8 cellular contexts compared by ENCODE assay signal in the genomic region with DNA sequence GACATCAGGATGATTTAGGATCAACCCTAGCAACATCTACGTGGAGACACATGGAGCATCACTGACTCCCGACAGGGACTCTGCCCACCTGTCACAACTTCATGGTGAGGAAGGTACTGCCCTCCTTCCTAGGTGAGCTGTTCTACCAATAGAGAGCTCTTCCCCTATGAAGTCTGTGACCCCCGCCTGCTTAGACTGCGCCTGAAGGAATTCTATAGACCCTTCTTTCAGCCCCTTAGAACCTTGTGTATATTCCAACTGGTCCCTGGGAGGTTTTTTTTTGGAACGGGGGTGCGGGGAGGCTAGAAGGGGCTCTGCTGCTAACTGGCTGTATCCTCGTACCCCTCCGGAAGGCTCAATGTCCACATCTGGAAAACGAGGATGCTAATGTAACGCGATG. TPM values are rescaled to one million over a fixed set of nuclear protein-coding genes. Genes with fewer than 3 reads are reported as not detected.
DNase-seq lines count a peak whose midpoint lies in the region; ATAC-seq and TF ChIP-seq lines count a peak whose summit lies in the region.

No MANE protein-coding gene starts in this region.

- intact Hi-C loops in heart right ventricle (cut with DNase I) = loop anchor here in 9 of 10 donors (1.0 to 10.0 kb wide), 6 partner anchors 51 to 174 kb away; a partner anchor contains a TSS
- intact Hi-C loops in cardiac septum (cut with DNase I) = loop anchor here (10.0 kb wide), 1 partner anchor 359 kb away; a partner anchor contains a TSS
- intact Hi-C loops in lower lobe of right lung (cut with DNase I) = no loop called here

- ATAC-seq in heart right ventricle = no peak
- ATAC-seq in lower lobe of right lung = no peak
- no peak for ATAC-seq in HG03342 (IDR thresholded peaks at IDR 0.05; ENCODE audit: unreplicated experiment)

- H3K27me3 ChIP-seq in heart right ventricle (no peaks in the 10 kb centered on the region), lower lobe of right lung (ENCODE audit: low read depth) (no peaks in the 10 kb centered on the region)

- peaks cover 0 to 26% (median 7%) of the 10 kb centered on the region in 9 donors for H3K36me3 ChIP-seq in heart right ventricle
- peaks cover 24% of the 10 kb centered on the region for H3K36me3 ChIP-seq in lower lobe of right lung
- no peaks in the 10 kb centered on the region for H3K36me3 ChIP-seq in urinary bladder (ENCODE audit: insufficient read depth)

- WGBS in heart right ventricle, 2 donors = 5 to 6% methylated on average over 11 of the region's 11 CpGs
- WGBS in urinary bladder = 4% methylated on average over 11 of the region's 11 CpGs

- H3K27ac ChIP-seq in heart right ventricle (peak overlapping the region in 8 of 10 donors; percentile 60 to 91 (median 84)), lower lobe of right lung (peak overlapping the region; percentile 79), urinary bladder (ENCODE audit: low read depth) (no peak overlapping the region)

- H3K9me3 ChIP-seq in heart right ventricle (no peaks in the 10 kb centered on the region), lower lobe of right lung (no peaks in the 10 kb centered on the region)

- H3K4me3 ChIP-seq in heart right ventricle (peak overlapping the region; percentile 52 to 79 (median 72)), lower lobe of right lung (peak overlapping the region; percentile 74), urinary bladder (ENCODE audit: low read depth, low read length) (peak overlapping the region; percentile 62)

- DNase-seq in heart right ventricle = no peak
- DNase-seq in cardiac septum (ENCODE audit: low spot score) = no peak
- DNase-seq in astrocyte of the hippocampus (ENCODE audit: low read depth, low spot score) = peak; percentile 8
- DNase-seq in lower lobe of right lung = no peak
- DNase-seq in NOMO-1 treated with dmso at 0.1 percent for 144 hours (lab: John Stamatoyannopoulos, UW; ENCODE audit: unreplicated experiment) = no peak
- DNase-seq in NCI-H2029 (lab: John Stamatoyannopoulos, UW) = no peak

- H3K4me1 ChIP-seq in heart right ventricle = peaks cover 6 to 30% (median 21%) of the 10 kb centered on the region in 9 donors
- H3K4me1 ChIP-seq in lower lobe of right lung = peaks cover 25% of the 10 kb centered on the region
- peaks cover 2% of the 10 kb centered on the region for H3K4me1 ChIP-seq in urinary bladder (ENCODE audit: insufficient read depth)

- TF ChIP-seq CTCF in heart right ventricle (IDR thresholded peaks at IDR 0.05) (no peak), lower lobe of right lung (IDR thresholded peaks at IDR 0.05) (no peak)

RNA-seq across cellular contexts. Expression of a gene that starts 0.6 kb away (rescaled TPM):
- 10 to 100 TPM; 12.2 to 20.2 (median 16.8) TPM for total RNA-seq in heart right ventricle
- polyA plus RNA-seq in heart right ventricle = 10 to 100 TPM; 12.8 to 14.9 TPM
- total RNA-seq in cardiac septum = 19.3 TPM
- 35.4 TPM for total RNA-seq in lower lobe of right lung
- 50.4 TPM for total RNA-seq in urinary bladder
- 14.5 TPM for polyA plus RNA-seq in urinary bladder

RNA-seq across cellular contexts. Expression of a gene that starts 29.2 kb away (rescaled TPM):
- total RNA-seq in heart right ventricle (under 1 TPM in 9 of 10 donors, not detected in 1; 0.17 to 0.53 (median 0.21) TPM), cardiac septum (0.13 TPM), lower lobe of right lung (12.3 TPM), urinary bladder (2.3 TPM)
- polyA plus RNA-seq in heart right ventricle (under 1 TPM; 0.15 to 0.49 TPM), urinary bladder (1.4 TPM)
